In the genomic region with DNA sequence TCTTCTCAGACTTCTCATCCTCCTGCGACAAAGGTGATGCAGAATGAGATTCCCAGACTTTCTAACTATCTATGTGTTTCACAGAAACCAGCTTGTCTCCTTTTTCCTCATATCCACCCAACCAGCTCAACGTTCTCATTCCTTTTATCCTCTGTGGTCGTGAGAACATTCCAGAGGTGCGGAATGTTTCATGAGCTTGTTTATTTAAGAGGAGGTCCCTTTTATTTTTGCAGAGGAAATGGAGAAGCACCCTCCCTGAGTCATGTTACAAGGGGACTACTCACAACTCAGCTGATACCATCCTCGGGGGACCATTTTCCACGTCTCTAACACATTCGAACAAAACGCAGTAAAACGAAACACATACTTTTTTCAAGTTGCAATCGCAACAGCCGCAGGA, we compare ENCODE assay signal across 12 cellular contexts.
A peak's percentile ranks its signal among the peaks of the same experiment; 100 is the strongest.
DNase-seq lines count a peak whose midpoint lies in the region; FAIRE-seq and TF ChIP-seq lines count a peak whose summit lies in the region.
"Had no signal": no experiment of that assay in that cellular context is flagged by ENCODE, and none has a peak within 500 bp of the region (broad histone marks: within the 10 kb centered on the region; RNA-seq: fewer than 3 reads in every experiment).

No MANE protein-coding gene starts in this region.

- H2AFZ ChIP-seq in mammary epithelial cell (ENCODE audit: low read depth, low read length) = no peak overlapping the region

- peak overlapping the region; percentile 32 for H3K4me2 ChIP-seq in mammary epithelial cell (ENCODE audit: insufficient read depth, low read depth, low read length)

- H3K9me3 ChIP-seq in AG04450 (ENCODE audit: control insufficient read depth, insufficient read depth, low read length) (no peaks in the 10 kb centered on the region), mammary epithelial cell (replicated peaks; ENCODE audit: insufficient read depth, low read length) (no peaks in the 10 kb centered on the region)
- H3K9me3 ChIP-seq: gastrocnemius medialis had no signal

- dilution Hi-C loops in mammary epithelial cell (cut with HindIII; ENCODE audit: low sequenced_read_pairs) = no loop called here

- no TSS peak for BruUV-seq in mammary epithelial cell (replicated peaks; lab: Mats Ljungman, UMichigan)

- peaks cover 47% of the 10 kb centered on the region for H3K4me1 ChIP-seq in mammary epithelial cell (ENCODE audit: insufficient read depth, low read length)

- H4K20me1 ChIP-seq in mammary epithelial cell (ENCODE audit: insufficient read depth, low read length) = no peaks in the 10 kb centered on the region

- peak overlapping the region; percentile 82 for H3K27ac ChIP-seq in AG04450 (ENCODE audit: low read depth, low read length)
- peak overlapping the region; percentile 44 for H3K27ac ChIP-seq in mammary epithelial cell (ENCODE audit: insufficient read depth, low read depth, low read length)

- peak overlapping the region; percentile 35; the same call in 1 of the 2 replicates for H3K4me3 ChIP-seq in AG04450 (ENCODE audit: low read depth, low read length)
- no peak overlapping the region for H3K4me3 ChIP-seq in mammary epithelial cell (replicated peaks in 1 of 3; ENCODE audit: insufficient read depth in 1 of 3, low read depth in 2 of 3, low read length in 3 of 3)
- H3K4me3 ChIP-seq: gastrocnemius medialis had no signal

- H3K79me2 ChIP-seq in mammary epithelial cell (ENCODE audit: insufficient read depth, low read length) = peaks cover 88% of the 10 kb centered on the region

- peaks cover 3% of the 10 kb centered on the region for H3K36me3 ChIP-seq in mammary epithelial cell (ENCODE audit: insufficient read depth, low read length)
- H3K36me3 ChIP-seq: gastrocnemius medialis had no signal

- no peaks in the 10 kb centered on the region for H3K27me3 ChIP-seq in AG04450 (ENCODE audit: control insufficient read depth, insufficient read depth, low read length)
- H3K27me3 ChIP-seq in mammary epithelial cell (ENCODE audit: insufficient read depth, low read length) = no peaks in the 10 kb centered on the region
- H3K27me3 ChIP-seq: gastrocnemius medialis had no signal

- 60% methylated on average over 11 of the region's 11 CpGs for WGBS in mammary epithelial cell (ENCODE audit: low coverage, missing lambda C conversion rate)

- POLR2A ChIA-PET in AG04450 (lab: Yijun Ruan, JAX) = interaction anchor here (0.7 to 1.9 kb wide), 7 partner anchors 9 to 684 kb away, joined by 3 to 7 read pairs (median 4); partner anchors contain the start of gene EDRF1

- CTCF ChIA-PET in AG04450 (lab: Charles Lee) (interaction anchor here (0.5 to 3.9 kb wide), 3 partner anchors 11 to 122 kb away, joined by 4 to 75 read pairs (median 10); no protein-coding TSS in a partner anchor), mammary epithelial cell (lab: Charles Lee; ENCODE audit: low non-redundant PET) (no interaction called here)

- intact Hi-C loops in mammary epithelial cell (cut with micrococcal nuclease) = no loop called here

- peak overlapping the region; percentile 8 for H3K9ac ChIP-seq in mammary epithelial cell (ENCODE audit: insufficient read depth, low read length)

- in situ Hi-C loops in mammary epithelial cell (cut with MboI; ENCODE audit: low sequenced_read_pairs in 2 of 2) = no loop called here

- no peak for FAIRE-seq in HTR-8/SVneo (lab: Jason Lieb, UNC)
- FAIRE-seq: GM12892 had no signal

- DNase-seq in AG04450 (ENCODE audit: low read depth, low spot score) (peak; percentile 83), HTR-8/SVneo (ENCODE audit: insufficient read length, low spot score) (peak; percentile 57), mammary epithelial cell (peak; percentile 83), left kidney (ENCODE audit: low read depth, low spot score) (peak; percentile 69), medulla oblongata (ENCODE audit: extremely low spot score) (no peak), amygdala (lab: John Stamatoyannopoulos, UW) (no peak), NCI-H2171 (lab: John Stamatoyannopoulos, UW) (no peak), ureter (ENCODE audit: low spot score) (no peak)
- DNase-seq: activated CD4-positive, CD25-positive, alpha-beta regulatory T cell treated with anti-CD3 and anti-CD28 coated beads, Interleukin-2, amount 50 U/mL, for 72 hours; activated naive CD4-positive, alpha-beta T cell treated with Interleukin-2 at 50 U/mL for 16 hours; gastrocnemius medialis had no signal

- no peak for TF ChIP-seq CTCF in AG04450 (IDR thresholded peaks at IDR 0.05; ENCODE audit: low read depth, low read length)
- no peak for TF ChIP-seq CTCF in mammary epithelial cell (conservative IDR thresholded peaks at IDR 0.05 in 1 of 2, IDR thresholded peaks at IDR 0.05 in 1 of 2; ENCODE audit: extremely low read depth in 1 of 2, insufficient read depth in 1 of 2, low read depth in 1 of 2, low read length in 2 of 2)

Comparison
In these comparisons a context has a peak if more than half of its experiments do, and no peak if none do; other contexts are left out.
1. DNase-seq: peak in AG04450 (single experiment), HTR-8/SVneo (single experiment), mammary epithelial cell (single experiment) and left kidney (single experiment); none in medulla oblongata (single experiment), amygdala (0 of 56), NCI-H2171 (single experiment) and ureter (single experiment).